20 cellular contexts compared by ENCODE assay signal in the genomic region with DNA sequence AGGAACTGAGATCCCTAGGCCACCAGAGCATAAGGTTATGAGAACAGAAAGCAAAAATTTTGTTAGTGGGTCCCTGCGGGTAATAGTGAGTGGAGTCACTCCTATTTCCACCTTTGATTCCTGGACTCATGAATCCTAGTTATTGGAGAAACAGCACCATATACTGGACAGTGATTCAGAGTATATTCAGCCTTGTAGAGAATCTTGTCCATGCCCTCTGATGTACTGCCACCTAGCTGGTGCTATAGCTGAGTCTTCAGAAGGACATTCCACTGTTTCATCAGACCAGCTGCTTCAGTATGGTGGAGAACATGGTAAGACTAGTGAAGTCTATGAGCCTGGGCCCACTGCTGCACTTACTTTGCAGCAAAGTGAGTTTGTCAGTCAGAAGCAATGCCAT. TPM values are rescaled to one million over a fixed set of nuclear protein-coding genes. Genes with fewer than 3 reads are reported as not detected.
DNase-seq lines count a peak whose midpoint lies in the region; ATAC-seq and TF ChIP-seq lines count a peak whose summit lies in the region.
"Had no signal": no experiment of that assay in that cellular context is flagged by ENCODE, and none has a peak within 500 bp of the region (broad histone marks: within the 10 kb centered on the region; RNA-seq: fewer than 3 reads in every experiment).

No MANE protein-coding gene starts in this region.

- H3K4me3 Mint-ChIP-seq in activated T-helper 2 cell treated with anti-CD3 and anti-CD28 coated beads, Interferon-gamma antibody, Interleukin-2, Interleukin-4, amounts not matched to agents 10 μg/mL and 5 μg/mL and 100 μg/mL, durations not matched to agents 14 hours and 24 hours and 36 hours (ENCODE audit: low read depth): no peak overlapping the region
- H3K4me3 Mint-ChIP-seq: activated naive CD8-positive, alpha-beta T cell treated with anti-CD3 and anti-CD28 coated beads for 36 hours; T-helper 2 cell treated with Interferon-gamma antibody and Interleukin-4, amounts not matched to agents 5 μg/mL and 100 μg/mL, for 36 hours had no signal

- H3K4me3 ChIP-seq in DND-41 (ENCODE audit: low read depth in 1 of 2, low read length in 2 of 2): no peak overlapping the region
- H3K4me3 ChIP-seq: BLaER1, heart left ventricle, MG63, uterus had no signal

- no peaks in the 10 kb centered on the region for H3K79me2 ChIP-seq in DND-41 (ENCODE audit: insufficient read depth, low read length)

- no peaks in the 10 kb centered on the region for H3K36me3 Mint-ChIP-seq in activated T-helper 2 cell treated with anti-CD3 and anti-CD28 coated beads, Interferon-gamma antibody, Interleukin-2, Interleukin-4, amounts not matched to agents 10 μg/mL and 5 μg/mL and 100 μg/mL, durations not matched to agents 14 hours and 24 hours and 36 hours (ENCODE audit: low read depth)
- H3K36me3 Mint-ChIP-seq: activated naive CD8-positive, alpha-beta T cell treated with anti-CD3 and anti-CD28 coated beads for 36 hours had no signal

- H3K27ac ChIP-seq in DND-41 (ENCODE audit: low read length): no peak overlapping the region
- H3K27ac ChIP-seq: BLaER1, heart left ventricle, RWPE1, uterus had no signal

- no peaks in the 10 kb centered on the region for H3K4me1 ChIP-seq in DND-41 (ENCODE audit: insufficient read depth, low read length)
- H3K4me1 ChIP-seq: BLaER1, uterus had no signal

- TF ChIP-seq CTCF in DND-41 (IDR thresholded peaks at IDR 0.05; ENCODE audit: borderline replicate concordance, extremely low read depth, low read length, poor library complexity, severe bottlenecking): peak; percentile 24

- H3K4me1 Mint-ChIP-seq in activated T-helper 2 cell treated with anti-CD3 and anti-CD28 coated beads, Interferon-gamma antibody, Interleukin-2, Interleukin-4, amounts not matched to agents 10 μg/mL and 5 μg/mL and 100 μg/mL, durations not matched to agents 14 hours and 24 hours and 36 hours (ENCODE audit: low read depth): no peaks in the 10 kb centered on the region
- H3K4me1 Mint-ChIP-seq: activated naive CD8-positive, alpha-beta T cell treated with anti-CD3 and anti-CD28 coated beads for 36 hours had no signal

- no peaks in the 10 kb centered on the region for H4K20me1 ChIP-seq in DND-41 (ENCODE audit: insufficient read depth, low read length)
- H4K20me1 ChIP-seq: BLaER1 had no signal

- peaks cover 9% of the 10 kb centered on the region for H3K9me3 Mint-ChIP-seq in activated T-helper 2 cell treated with anti-CD3 and anti-CD28 coated beads, Interferon-gamma antibody, Interleukin-2, Interleukin-4, amounts not matched to agents 10 μg/mL and 5 μg/mL and 100 μg/mL, durations not matched to agents 14 hours and 24 hours and 36 hours

- DNase-seq in DND-41 (no peak), LHCN-M2 (ENCODE audit: low read depth) (peak; percentile 40), amniotic epithelial cell (ENCODE audit: low read depth) (peak; percentile 28), left colon (no peak)
- DNase-seq in activated T-helper 2 cell treated with anti-CD3 and anti-CD28 coated beads, Interferon-gamma antibody, Interleukin-2, Interleukin-4, amounts not matched to agents 10 μg/mL and 5 μg/mL and 100 μg/mL, durations not matched to agents 14 hours and 24 hours and 36 hours (ENCODE audit: low spot score): no peak
- no peak for DNase-seq in effector CD8-positive, alpha-beta T cell (lab: John Stamatoyannopoulos, UW)
- DNase-seq: activated CD4-positive, alpha-beta T cell treated with anti-CD3 and anti-CD28 coated beads for 48 hours; activated naive CD8-positive, alpha-beta T cell treated with anti-CD3 and anti-CD28 coated beads for 36 hours; DMS79; heart left ventricle; MG63; NCI-H2029 treated with DMSO at 0.1 percent for 48 hours; NCI-H526 treated with DMSO at 0.1 percent for 48 hours; stimulated activated naive CD4-positive, alpha-beta T cell treated with Interleukin-2 at 50 U/mL for 16 hours; uterus had no signal

- no peak overlapping the region for H3K9ac ChIP-seq in DND-41 (ENCODE audit: low read depth, low read length)
- H3K9ac ChIP-seq: BLaER1 had no signal

- H3K4me2 ChIP-seq in DND-41 (ENCODE audit: insufficient read depth, low read length): no peak overlapping the region
- H3K4me2 ChIP-seq: BLaER1 had no signal

- H2AFZ ChIP-seq in DND-41 (ENCODE audit: low read depth, low read length): no peak overlapping the region

- intact Hi-C loops in left colon (cut with DNase I, micrococcal nuclease): no loop called here
- intact Hi-C loops in activated T-helper 2 cell treated with anti-CD3 and anti-CD28 coated beads, Interferon-gamma antibody, Interleukin-2, Interleukin-4, amounts not matched to agents 10 μg/mL and 5 μg/mL and 100 μg/mL, durations not matched to agents 14 hours and 24 hours and 36 hours (cut with micrococcal nuclease): no loop called here

- no peak overlapping the region for H3K27ac Mint-ChIP-seq in activated T-helper 2 cell treated with anti-CD3 and anti-CD28 coated beads, Interferon-gamma antibody, Interleukin-2, Interleukin-4, amounts not matched to agents 10 μg/mL and 5 μg/mL and 100 μg/mL, durations not matched to agents 14 hours and 24 hours and 36 hours
- H3K27ac Mint-ChIP-seq: activated naive CD8-positive, alpha-beta T cell treated with anti-CD3 and anti-CD28 coated beads for 36 hours; T-helper 2 cell treated with Interferon-gamma antibody and Interleukin-4, amounts not matched to agents 5 μg/mL and 100 μg/mL, for 36 hours had no signal

- no peaks in the 10 kb centered on the region for H3K36me3 ChIP-seq in DND-41 (ENCODE audit: insufficient read depth, low read length)
- H3K36me3 ChIP-seq: BLaER1, heart left ventricle, MG63, uterus had no signal

- no peaks in the 10 kb centered on the region for H3K9me3 ChIP-seq in DND-41 (ENCODE audit: insufficient read depth, low read length, severe bottlenecking)
- H3K9me3 ChIP-seq: BLaER1, uterus had no signal

- peaks cover 56% of the 10 kb centered on the region for H3K27me3 Mint-ChIP-seq in activated T-helper 2 cell treated with anti-CD3 and anti-CD28 coated beads, Interferon-gamma antibody, Interleukin-2, Interleukin-4, amounts not matched to agents 10 μg/mL and 5 μg/mL and 100 μg/mL, durations not matched to agents 14 hours and 24 hours and 36 hours (ENCODE audit: low read depth)

- ATAC-seq in DND-41 (ENCODE audit: insufficient read depth, low read depth): peak; percentile 35; the same call in 2 of the 3 replicates
- ATAC-seq in left colon: peak; percentile 34
- ATAC-seq in HG03457 (IDR thresholded peaks at IDR 0.05; ENCODE audit: unreplicated experiment): no peak
- no peak for ATAC-seq in GM21717 (IDR thresholded peaks at IDR 0.05; ENCODE audit: unreplicated experiment)
- ATAC-seq: heart left ventricle had no signal

- H3K27me3 ChIP-seq in DND-41 (ENCODE audit: insufficient read depth, low read length, poor library complexity): no peaks in the 10 kb centered on the region
- H3K27me3 ChIP-seq: BLaER1, heart left ventricle, MG63, uterus had no signal

RNA-seq across cellular contexts. Expression of a gene that starts 25.0 kb away (rescaled TPM):
- total RNA-seq in LHCN-M2 (2014; rRNA removed): 1.5 TPM in 2 replicates
- 0.13 TPM for polyA plus RNA-seq in LHCN-M2 (2012)
- total RNA-seq in left colon: 10 to 100 TPM; 17.6 to 19.2 TPM
- total RNA-seq in activated T-helper 2 cell treated with anti-CD3 and anti-CD28 coated beads, Interferon-gamma antibody, Interleukin-2, Interleukin-4, amounts not matched to agents 10 μg/mL and 5 μg/mL and 100 μg/mL, durations not matched to agents 14 hours and 24 hours and 36 hours: 1.4 and 1.5 TPM in 2 replicates

Comparison
In these comparisons a context has a peak if more than half of its experiments do, and no peak if none do; other contexts are left out.
1. ATAC-seq: peak in DND-41 (single experiment) and left colon (single experiment); none in HG03457 (single experiment) and GM21717 (single experiment).
2. DNase-seq: peak in LHCN-M2 (single experiment) and amniotic epithelial cell (single experiment); none in DND-41 (single experiment), left colon (0 of 2), activated T-helper 2 cell treated with anti-CD3 and anti-CD28 coated beads, Interferon-gamma antibody, Interleukin-2, Interleukin-4, amounts not matched to agents 10 μg/mL and 5 μg/mL and 100 μg/mL, durations not matched to agents 14 hours and 24 hours and 36 hours (single experiment) and effector CD8-positive, alpha-beta T cell (single experiment).